Comparison of ENCODE assay signal across 16 cellular contexts in the genomic region with DNA sequence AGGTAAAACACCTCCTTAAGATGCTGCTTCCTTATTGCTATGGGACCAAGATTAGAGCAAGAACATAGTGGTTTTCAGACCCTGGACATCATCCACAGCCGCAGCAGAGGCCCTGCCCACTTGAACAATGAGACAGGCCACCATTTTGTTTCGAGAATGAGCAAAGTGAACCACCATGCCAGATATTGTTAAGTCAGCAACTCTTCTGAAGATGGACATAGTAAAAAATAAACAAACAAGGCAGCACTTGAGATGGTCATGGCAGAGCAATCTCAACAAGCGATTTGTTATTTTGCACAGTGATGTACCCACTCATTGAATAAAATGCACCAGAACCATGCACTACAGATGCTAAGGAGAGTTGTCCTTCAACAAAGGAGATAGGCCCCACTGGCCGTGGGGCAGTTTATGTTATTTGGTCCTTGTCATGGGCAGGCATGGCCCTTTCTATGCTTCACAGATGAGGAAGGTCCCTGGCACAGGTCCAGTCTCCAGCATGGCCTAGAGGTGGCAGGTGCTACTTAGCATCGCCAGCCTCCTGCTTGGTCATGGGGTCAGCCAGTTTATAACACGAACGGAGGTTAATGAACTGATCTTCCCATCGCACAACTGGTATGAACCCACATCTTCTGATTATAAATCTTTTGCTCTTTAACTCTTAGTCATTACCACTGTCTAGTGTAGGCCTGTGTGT. TPM values are rescaled to one million over a fixed set of nuclear protein-coding genes. Genes with fewer than 3 reads are reported as not detected.
DNase-seq lines count a peak whose midpoint lies in the region; ATAC-seq and TF ChIP-seq lines count a peak whose summit lies in the region.
"Had no signal": no experiment of that assay in that cellular context is flagged by ENCODE, and none has a peak within 500 bp of the region (broad histone marks: within the 10 kb centered on the region; RNA-seq: fewer than 3 reads in every experiment).

No MANE protein-coding gene starts in this region.

- no peaks in the 10 kb centered on the region for H3K27me3 Mint-ChIP-seq in activated CD8-positive, alpha-beta T cell treated with anti-CD3 and anti-CD28 coated beads for 36 hours
- H3K27me3 Mint-ChIP-seq in naive thymus-derived CD8-positive, alpha-beta T cell: no peaks in the 10 kb centered on the region

- POLR2A ChIA-PET in activated CD8-positive, alpha-beta T cell treated with anti-CD3 and anti-CD28 coated beads for 36 hours (lab: Charles Lee): interaction anchor here (0.6 to 40.7 kb wide), 8 partner anchors 1 to 144 kb away, joined by 3 to 1646 read pairs (median 26); a partner anchor contains a TSS
- POLR2A ChIA-PET in naive thymus-derived CD8-positive, alpha-beta T cell (lab: Charles Lee): interaction anchor here (5.1 to 44.8 kb wide), 4 partner anchors 1 to 36 kb away, joined by 32 to 1553 read pairs (median 742); a partner anchor contains a TSS

- TF ChIP-seq CTCF in activated CD8-positive, alpha-beta T cell treated with anti-CD3 and anti-CD28 coated beads for 36 hours (IDR thresholded peaks at IDR 0.05): no peak

- ATAC-seq in activated CD8-positive, alpha-beta T cell treated with anti-CD3 and anti-CD28 coated beads for 36 hours: no peak
- ATAC-seq in naive thymus-derived CD8-positive, alpha-beta T cell: no peak
- ATAC-seq in HG02588 (IDR thresholded peaks at IDR 0.05; ENCODE audit: unreplicated experiment): no peak
- no peak for ATAC-seq in HG03378 (IDR thresholded peaks at IDR 0.05; ENCODE audit: unreplicated experiment)
- ATAC-seq: left lung, Panc1 had no signal

- peak overlapping the region; percentile 26 for H3K4me3 Mint-ChIP-seq in activated CD8-positive, alpha-beta T cell treated with anti-CD3 and anti-CD28 coated beads for 36 hours
- peak overlapping the region in 9 of 10 donors; percentile 65 to 91 (median 79) for H3K4me3 Mint-ChIP-seq in naive thymus-derived CD8-positive, alpha-beta T cell

- CTCF ChIA-PET in activated CD8-positive, alpha-beta T cell treated with anti-CD3 and anti-CD28 coated beads for 36 hours (lab: Charles Lee): interaction anchor here (1.6 to 5.0 kb wide), 6 partner anchors 13 to 143 kb away, joined by 5 to 42 read pairs (median 22); no protein-coding TSS in a partner anchor

- peaks cover 86% of the 10 kb centered on the region for H3K36me3 Mint-ChIP-seq in activated CD8-positive, alpha-beta T cell treated with anti-CD3 and anti-CD28 coated beads for 36 hours (ENCODE audit: low read depth)
- peaks cover 15 to 73% (median 48%) of the 10 kb centered on the region in 3 donors for H3K36me3 Mint-ChIP-seq in naive thymus-derived CD8-positive, alpha-beta T cell

- no peaks in the 10 kb centered on the region for H3K9me3 Mint-ChIP-seq in activated CD8-positive, alpha-beta T cell treated with anti-CD3 and anti-CD28 coated beads for 36 hours
- peaks cover 0 to 4% (median 0%) of the 10 kb centered on the region in 9 donors for H3K9me3 Mint-ChIP-seq in naive thymus-derived CD8-positive, alpha-beta T cell

- H3K4me1 Mint-ChIP-seq in activated CD8-positive, alpha-beta T cell treated with anti-CD3 and anti-CD28 coated beads for 36 hours (ENCODE audit: low read depth): peaks cover 94% of the 10 kb centered on the region
- H3K4me1 Mint-ChIP-seq in naive thymus-derived CD8-positive, alpha-beta T cell: peaks cover 58 to 98% (median 90%) of the 10 kb centered on the region in 4 donors

- intact Hi-C loops in activated CD8-positive, alpha-beta T cell treated with anti-CD3 and anti-CD28 coated beads for 36 hours (cut with micrococcal nuclease): loop anchor here (5.0 kb wide), 1 partner anchor 81 kb away; no protein-coding TSS in a partner anchor

- peak overlapping the region; percentile 95 for H3K27ac Mint-ChIP-seq in activated CD8-positive, alpha-beta T cell treated with anti-CD3 and anti-CD28 coated beads for 36 hours
- H3K27ac Mint-ChIP-seq in naive thymus-derived CD8-positive, alpha-beta T cell: peak overlapping the region in 9 of 10 donors; percentile 94 to 100 (median 97)
- H3K27ac Mint-ChIP-seq: progenitor cell of endocrine pancreas had no signal

- peak; percentile 42 to 62 for DNase-seq in SHP77 (lab: John Stamatoyannopoulos, UW)
- no peak for DNase-seq in SHP77 treated with DMSO at 0.1 percent for 48 hours (lab: John Stamatoyannopoulos, UW)
- DNase-seq in DMS79 (lab: John Stamatoyannopoulos, UW): peak; percentile 54
- DNase-seq in activated CD8-positive, alpha-beta T cell treated with anti-CD3 and anti-CD28 coated beads for 36 hours: peak; percentile 42
- DNase-seq in naive thymus-derived CD8-positive, alpha-beta T cell: no peak
- no peak for DNase-seq in NCI-H146 treated with DMSO at 0.1 percent for 48 hours (lab: John Stamatoyannopoulos, UW; ENCODE audit: unreplicated experiment)
- DNase-seq: activated CD4-positive, CD25-positive, alpha-beta regulatory T cell treated with anti-CD3 and anti-CD28 coated beads, Interleukin-2, amount 50 U/mL, for 72 hours; activated naive CD4-positive, alpha-beta T cell; foreskin fibroblast; left lung; NCI-H1417 treated with DMSO at 0.1 percent for 48 hours; stimulated activated CD4-positive, alpha-beta T cell treated with anti-CD3 and anti-CD28 coated beads, Interleukin-12 subunit alpha, Interleukin-12 subunit beta, amount 100 ng/mL, for 4 hours had no signal

RNA-seq across cellular contexts. Expression of a gene that starts 44.1 kb away (rescaled TPM):
- total RNA-seq in activated CD8-positive, alpha-beta T cell treated with anti-CD3 and anti-CD28 coated beads for 36 hours: 100 to 1,000 TPM; 277 to 295 TPM
- 100 to 1,000 TPM; 416 to 435 TPM for total RNA-seq in naive thymus-derived CD8-positive, alpha-beta T cell
- polyA plus RNA-seq in naive thymus-derived CD8-positive, alpha-beta T cell: 100 to 1,000 TPM; 145 to 257 (median 209) TPM

Comparison
In these comparisons a context has a peak if more than half of its experiments do, and no peak if none do; other contexts are left out.
1. DNase-seq: peak in SHP77 (2 of 2), DMS79 (single experiment) and activated CD8-positive, alpha-beta T cell treated with anti-CD3 and anti-CD28 coated beads for 36 hours (single experiment); none in SHP77 treated with DMSO at 0.1 percent for 48 hours (single experiment), naive thymus-derived CD8-positive, alpha-beta T cell (0 of 10) and NCI-H146 treated with DMSO at 0.1 percent for 48 hours (single experiment).